ENCODE assay signal across 2 cellular contexts in the genomic region with DNA sequence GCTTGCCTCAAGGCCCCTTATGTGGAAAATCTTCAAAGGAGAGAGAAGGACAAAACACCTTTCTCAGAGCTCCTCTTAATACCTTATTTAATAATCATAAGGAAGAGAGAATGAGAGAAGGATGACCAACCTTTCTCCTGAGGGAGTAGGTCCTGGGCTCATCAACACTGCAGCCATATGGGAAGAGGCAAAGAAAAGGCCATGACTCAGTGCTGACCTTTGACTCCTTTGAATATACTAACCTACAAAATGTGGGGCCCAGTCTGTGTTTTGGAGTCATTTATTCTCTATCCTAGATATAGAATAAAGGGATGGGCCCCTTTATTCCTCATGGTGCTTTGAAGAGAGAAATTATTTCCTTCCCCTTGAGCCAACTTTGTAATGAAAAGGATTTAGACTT.
TF ChIP-seq lines count a peak whose summit lies in the region.

No MANE protein-coding gene starts in this region.

TF ChIP-seq in A549, 52 proteins besides CTCF, POLR2A, EP300 and RAD21 (continued from another document):
- TF ChIP-seq ATOH8 (CRISPR knock-in tag; IDR thresholded peaks at IDR 0.05; ENCODE audit: low read depth) (no peak), NFE2L2 (conservative IDR thresholded peaks at IDR 0.05; ENCODE audit: low read length) (no peak), EHMT2 (IDR thresholded peaks at IDR 0.05; ENCODE audit: low read depth) (no peak), HES2 (IDR thresholded peaks at IDR 0.05) (no peak)

TF ChIP-seq in IMR-90, 13 proteins besides CTCF, POLR2A, EP300 and RAD21 (continued from another document):
- TF ChIP-seq ELK1 (IDR thresholded peaks at IDR 0.05; ENCODE audit: borderline replicate concordance, low read depth, low read length) = no peak
- no peak for TF ChIP-seq MXI1 (IDR thresholded peaks at IDR 0.05; ENCODE audit: borderline replicate concordance, low read depth, low read length)
- TF ChIP-seq CHD1 (IDR thresholded peaks at IDR 0.05; ENCODE audit: low read depth, low read length) = no peak
TF ChIP-seq in IMR-90: peak in this region for 0.
